ENCODE assay signal across 1 cellular context in genomic region chr2:179888642-179889041, GRCh38. TPM values are rescaled to one million over a fixed set of nuclear protein-coding genes. Genes with fewer than 3 reads are reported as not detected.
"Had no signal": no experiment of that assay in that cellular context is flagged by ENCODE, and none has a peak within 500 bp of the region (broad histone marks: within the 10 kb centered on the region; RNA-seq: fewer than 3 reads in every experiment).

No MANE protein-coding gene starts in this region.

RNA-seq across cellular contexts. Expression of gene ZNF385B, which starts 27.2 kb away (rescaled TPM):
- total RNA-seq: GM23248 had no signal
